8 cellular contexts compared by ENCODE assay signal in genomic region chr19:40604647-40605200, GRCh38. TPM values are rescaled to one million over a fixed set of nuclear protein-coding genes. Genes with fewer than 3 reads are reported as not detected.
DNase-seq lines count a peak whose midpoint lies in the region; ATAC-seq, FAIRE-seq and TF ChIP-seq lines count a peak whose summit lies in the region.

No MANE protein-coding gene starts in this region.

- peaks cover 90% of the 10 kb centered on the region for H3K4me1 Mint-ChIP-seq in activated naive CD4-positive, alpha-beta T cell treated with anti-CD3 and anti-CD28 coated beads, Interleukin-2, amount 10 ng/mL, durations not matched to agents 7 days and 5 days
- H3K4me1 Mint-ChIP-seq in activated naive CD8-positive, alpha-beta T cell treated with anti-CD3 and anti-CD28 coated beads for 36 hours, result peaks cover 54% of the 10 kb centered on the region

- CTCF ChIA-PET in activated naive CD4-positive, alpha-beta T cell treated with anti-CD3 and anti-CD28 coated beads, Interleukin-2, amount 10 ng/mL, durations not matched to agents 7 days and 5 days (lab: Charles Lee), result interaction anchor here (0.9 to 6.1 kb wide), 7 partner anchors 9 to 140 kb away, joined by 3 to 72 read pairs (median 5); no protein-coding TSS in a partner anchor

- H3K36me3 Mint-ChIP-seq in activated naive CD4-positive, alpha-beta T cell treated with anti-CD3 and anti-CD28 coated beads, Interleukin-2, amount 10 ng/mL, durations not matched to agents 7 days and 5 days, result peaks cover 4% of the 10 kb centered on the region
- no peaks in the 10 kb centered on the region for H3K36me3 Mint-ChIP-seq in activated naive CD4-positive, alpha-beta T cell treated with anti-CD3 and anti-CD28 coated beads, Interleukin-2, amount 50 U/mL, for 72 hours
- no peaks in the 10 kb centered on the region for H3K36me3 Mint-ChIP-seq in activated naive CD8-positive, alpha-beta T cell treated with anti-CD3 and anti-CD28 coated beads for 36 hours

- H3K4me1 ChIP-seq in lung (ENCODE audit: control insufficient read depth in 2 of 2, insufficient read depth in 2 of 2, low read length in 2 of 2), result peaks cover 0 to 29% of the 10 kb centered on the region in 2 donors

- no peak for ATAC-seq in activated naive CD4-positive, alpha-beta T cell treated with anti-CD3 and anti-CD28 coated beads, Interleukin-2, amount 50 U/mL, for 72 hours
- no peak for ATAC-seq in lung (ENCODE audit: insufficient read depth, low FRiP score)
- no peak for ATAC-seq in HG03565 (IDR thresholded peaks at IDR 0.05; ENCODE audit: unreplicated experiment)

- H3K4me3 Mint-ChIP-seq in activated naive CD4-positive, alpha-beta T cell treated with anti-CD3 and anti-CD28 coated beads, Interleukin-2, amount 10 ng/mL, durations not matched to agents 7 days and 5 days, result peak overlapping the region; percentile 85
- peak overlapping the region; percentile 76 for H3K4me3 Mint-ChIP-seq in activated naive CD8-positive, alpha-beta T cell treated with anti-CD3 and anti-CD28 coated beads for 36 hours

- H3K27ac Mint-ChIP-seq in activated naive CD4-positive, alpha-beta T cell treated with anti-CD3 and anti-CD28 coated beads, Interleukin-2, amount 10 ng/mL, durations not matched to agents 7 days and 5 days, result peak overlapping the region; percentile 90
- peak overlapping the region in 1 of 2 donors; percentile 66 for H3K27ac Mint-ChIP-seq in activated naive CD4-positive, alpha-beta T cell treated with anti-CD3 and anti-CD28 coated beads, Interleukin-2, amount 50 U/mL, for 72 hours
- peak overlapping the region; percentile 75 for H3K27ac Mint-ChIP-seq in activated naive CD8-positive, alpha-beta T cell treated with anti-CD3 and anti-CD28 coated beads for 36 hours

- TF ChIP-seq CTCF in lung (IDR thresholded peaks at IDR 0.05; ENCODE audit: control extremely low read depth, extremely low read depth), result no peak

- no peaks in the 10 kb centered on the region for H3K9me3 ChIP-seq in lung (ENCODE audit: control insufficient read depth in 2 of 2, insufficient read depth in 1 of 2, low read length in 1 of 2)

- no peak overlapping the region for H3K4me3 ChIP-seq in lung

- FAIRE-seq in RCC 7860 (lab: Jason Lieb, UNC), result no peak

- H3K27me3 ChIP-seq in lung (ENCODE audit: control insufficient read depth, insufficient read depth), result no peaks in the 10 kb centered on the region

- peaks cover 45% of the 10 kb centered on the region for H3K27me3 Mint-ChIP-seq in activated naive CD4-positive, alpha-beta T cell treated with anti-CD3 and anti-CD28 coated beads, Interleukin-2, amount 10 ng/mL, durations not matched to agents 7 days and 5 days
- peaks cover 26% of the 10 kb centered on the region for H3K27me3 Mint-ChIP-seq in activated naive CD8-positive, alpha-beta T cell treated with anti-CD3 and anti-CD28 coated beads for 36 hours

- WGBS in lung, 2 donors, result 28 to 32% methylated on average over 27 of the region's 27 CpGs

- H3K36me3 ChIP-seq in lung (ENCODE audit: control insufficient read depth in 2 of 2, insufficient read depth in 2 of 2, low read length in 2 of 2), result no peaks in the 10 kb centered on the region

- peak overlapping the region; percentile 54 to 85 for H3K27ac ChIP-seq in lung (ENCODE audit: low read depth in 1 of 2, low read length in 1 of 2)

- DNase-seq in activated naive CD4-positive, alpha-beta T cell treated with anti-CD3 and anti-CD28 coated beads, Interleukin-2, amount 10 ng/mL, durations not matched to agents 7 days and 5 days, result peak; percentile 47
- DNase-seq in activated naive CD4-positive, alpha-beta T cell treated with anti-CD3 and anti-CD28 coated beads, Interleukin-2, amount 50 U/mL, for 72 hours (ENCODE audit: low spot score in 2 of 2), result no peak
- DNase-seq in activated naive CD8-positive, alpha-beta T cell treated with anti-CD3 and anti-CD28 coated beads for 36 hours, result no peak
- no peak for DNase-seq in lung (ENCODE audit: low spot score)
- peak; percentile 65 for DNase-seq in ureter (ENCODE audit: low spot score)
- DNase-seq in DMS153 (lab: John Stamatoyannopoulos, UW), result no peak
- DNase-seq in RCC 7860 (ENCODE audit: low spot score), result no peak

- H3K9me3 Mint-ChIP-seq in activated naive CD4-positive, alpha-beta T cell treated with anti-CD3 and anti-CD28 coated beads, Interleukin-2, amount 10 ng/mL, durations not matched to agents 7 days and 5 days, result no peaks in the 10 kb centered on the region
- H3K9me3 Mint-ChIP-seq in activated naive CD4-positive, alpha-beta T cell treated with anti-CD3 and anti-CD28 coated beads, Interleukin-2, amount 50 U/mL, for 72 hours, result no peaks in the 10 kb centered on the region
- no peaks in the 10 kb centered on the region for H3K9me3 Mint-ChIP-seq in activated naive CD8-positive, alpha-beta T cell treated with anti-CD3 and anti-CD28 coated beads for 36 hours

RNA-seq across cellular contexts. Expression of gene LTBP4, which starts 3.6 kb away (rescaled TPM):
- total RNA-seq in activated naive CD4-positive, alpha-beta T cell treated with anti-CD3 and anti-CD28 coated beads, Interleukin-2, amount 50 U/mL, for 72 hours, result 100 to 1,000 TPM; 178 to 245 TPM
- 100 to 1,000 TPM in 1 of 2 experiments, 10 to 100 TPM in 1; 99.3 to 102 TPM for total RNA-seq in activated naive CD8-positive, alpha-beta T cell treated with anti-CD3 and anti-CD28 coated beads for 36 hours
- total RNA-seq in lung, result 100 to 1,000 TPM; 203 to 290 TPM
- 10 to 100 TPM; 73.0 to 99.4 TPM for polyA plus RNA-seq in lung
- 239 TPM for total RNA-seq in ureter

RNA-seq across cellular contexts. Expression of gene SHKBP1, which starts 28.1 kb away (rescaled TPM):
- total RNA-seq in activated naive CD4-positive, alpha-beta T cell treated with anti-CD3 and anti-CD28 coated beads, Interleukin-2, amount 50 U/mL, for 72 hours, result 100 to 1,000 TPM; 108 to 173 TPM
- total RNA-seq in activated naive CD8-positive, alpha-beta T cell treated with anti-CD3 and anti-CD28 coated beads for 36 hours, result 10 to 100 TPM; 71.1 to 74.5 TPM
- total RNA-seq in lung (100 to 1,000 TPM in 1 of 2 donors, 10 to 100 TPM in 1; 21.1 to 105 TPM), ureter (61.2 TPM)
- polyA plus RNA-seq in lung, result 100 to 1,000 TPM in 1 of 2 donors, 10 to 100 TPM in 1; 89.0 to 191 TPM

Comparison
In these comparisons a context has a peak if more than half of its experiments do, and no peak if none do; other contexts are left out.
1. DNase-seq: peak in activated naive CD4-positive, alpha-beta T cell treated with anti-CD3 and anti-CD28 coated beads, Interleukin-2, amount 10 ng/mL, durations not matched to agents 7 days and 5 days (single experiment) and ureter (single experiment); none in activated naive CD4-positive, alpha-beta T cell treated with anti-CD3 and anti-CD28 coated beads, Interleukin-2, amount 50 U/mL, for 72 hours (0 of 2), activated naive CD8-positive, alpha-beta T cell treated with anti-CD3 and anti-CD28 coated beads for 36 hours (single experiment), lung (single experiment), DMS153 (single experiment) and RCC 7860 (single experiment).